8 cellular contexts compared by ENCODE assay signal in genomic region chr3:10011644-10012043, GRCh38. TPM values are rescaled to one million over a fixed set of nuclear protein-coding genes. Genes with fewer than 3 reads are reported as not detected.
DNase-seq lines count a peak whose midpoint lies in the region; ATAC-seq and TF ChIP-seq lines count a peak whose summit lies in the region.

No MANE protein-coding gene starts in this region.

- TF ChIP-seq EP300 in ovary (IDR thresholded peaks at IDR 0.05), result no peak

- intact Hi-C loops in CD8-positive, alpha-beta T cell (cut with DNase I, micrococcal nuclease), result loop anchor here (1.0 to 5.0 kb wide), 2 partner anchors 79 to 237 kb away; partner anchors contain the start of genes CRELD1 (in 1 of the 2) and TATDN2 (in 1 of the 2)
- intact Hi-C loops in PC-3 (cut with micrococcal nuclease), result loop anchor here (5.0 kb wide), 1 partner anchor 34 kb away; no protein-coding TSS in a partner anchor
- intact Hi-C loops in ovary (cut with DNase I), result loop anchor here in 1 of 4 donors (10.0 kb wide), 1 partner anchor 67 kb away; no protein-coding TSS in a partner anchor

- no peaks in the 10 kb centered on the region for H3K27me3 ChIP-seq in CD8-positive, alpha-beta T cell (ENCODE audit: insufficient read depth, low read length)
- H3K27me3 ChIP-seq in PC-3 (ENCODE audit: low read length) (no peaks in the 10 kb centered on the region), esophagus (ENCODE audit: control insufficient read depth in 1 of 2, insufficient read depth in 2 of 2, low read length in 2 of 2) (no peaks in the 10 kb centered on the region), ovary (no peaks in the 10 kb centered on the region)

- H4K20me1 ChIP-seq in PC-3 (ENCODE audit: low read length), result no peaks in the 10 kb centered on the region

- H3K9me3 Mint-ChIP-seq in CD8-positive, alpha-beta T cell, result no peaks in the 10 kb centered on the region

- H3K4me2 ChIP-seq in PC-3 (ENCODE audit: low read length), result peak overlapping the region; percentile 95

- BruUV-seq in PC-3 (replicated peaks; lab: Mats Ljungman, UMichigan), result no TSS peak

- H3K27ac Mint-ChIP-seq in CD8-positive, alpha-beta T cell, result no peak overlapping the region

- peaks cover 7% of the 10 kb centered on the region for H3K27me3 Mint-ChIP-seq in CD8-positive, alpha-beta T cell (ENCODE audit: low read depth)

- TF ChIP-seq POLR2A in ovary (IDR thresholded peaks at IDR 0.05), result no peak

- POLR2A ChIA-PET in CD8-positive, alpha-beta T cell (lab: Charles Lee), result interaction anchor here (0.6 kb wide), 1 partner anchor 1829 kb away, joined by 3 read pairs; no protein-coding TSS in a partner anchor
- POLR2A ChIA-PET in PC-3 (lab: Charles Lee; ENCODE audit: unreplicated experiment), result interaction anchor here (0.9 kb wide), 1 partner anchor 34 kb away, joined by 3 read pairs; no protein-coding TSS in a partner anchor

- no peaks in the 10 kb centered on the region for H3K79me2 ChIP-seq in PC-3 (ENCODE audit: low read length)

- H3K4me1 Mint-ChIP-seq in CD8-positive, alpha-beta T cell (ENCODE audit: low read depth), result peaks cover 18% of the 10 kb centered on the region

- no peak for TF ChIP-seq CTCF in CD8-positive, alpha-beta T cell (IDR thresholded peaks at IDR 0.05)
- TF ChIP-seq CTCF in PC-3 (conservative IDR thresholded peaks at IDR 0.05; ENCODE audit: low read depth, low read length) (no peak), ovary (IDR thresholded peaks at IDR 0.05) (no peak)

- H3K9me2 ChIP-seq in PC-3 (replicated peaks; ENCODE audit: low read length), result no peaks in the 10 kb centered on the region

- DNase-seq in CD8-positive, alpha-beta T cell, result no peak
- no peak for DNase-seq in PC-3
- DNase-seq in ovary, result no peak
- DNase-seq in effector CD8-positive, alpha-beta T cell (lab: John Stamatoyannopoulos, UW), result no peak

- H3K4me3 ChIP-seq in CD8-positive, alpha-beta T cell (ENCODE audit: low read depth, low read length), result no peak overlapping the region
- H3K4me3 ChIP-seq in PC-3 (ENCODE audit: low read length) (peak overlapping the region; percentile 55), esophagus (ENCODE audit: low read depth in 1 of 2, low read length in 2 of 2) (peak overlapping the region in 1 of 2 donors; percentile 66), ovary (peak overlapping the region; percentile 44)

- no peak overlapping the region for H3K27ac ChIP-seq in CD8-positive, alpha-beta T cell (ENCODE audit: low read depth, low read length)
- no peak overlapping the region for H3K27ac ChIP-seq in PC-3 (ENCODE audit: low read length)
- H3K27ac ChIP-seq in esophagus (ENCODE audit: low read depth in 2 of 2, low read length in 1 of 2), result peak overlapping the region; percentile 42 to 62
- H3K27ac ChIP-seq in ovary, result no peak overlapping the region

- no peaks in the 10 kb centered on the region for H3K9me3 ChIP-seq in CD8-positive, alpha-beta T cell (ENCODE audit: low read length)
- H3K9me3 ChIP-seq in PC-3 (ENCODE audit: low read length) (no peaks in the 10 kb centered on the region), esophagus (ENCODE audit: control insufficient read depth in 2 of 2, insufficient read depth in 1 of 2, low read depth in 1 of 2, low read length in 1 of 2) (no peaks in the 10 kb centered on the region), ovary (no peaks in the 10 kb centered on the region)

- H3K4me3 Mint-ChIP-seq in CD8-positive, alpha-beta T cell, result peak overlapping the region; percentile 66

- CTCF ChIA-PET in CD8-positive, alpha-beta T cell (lab: Charles Lee), result interaction anchor here (0.6 to 1.2 kb wide), 2 partner anchors 79 to 111 kb away, joined by 3 read pairs; no protein-coding TSS in a partner anchor
- CTCF ChIA-PET in PC-3 (lab: Charles Lee), result interaction anchor here (1.0 to 1.1 kb wide), 2 partner anchors 65 to 79 kb away, joined by 3 to 4 read pairs; no protein-coding TSS in a partner anchor

- 33 to 38% methylated on average over 8 of the region's 8 CpGs for WGBS in esophagus, 2 donors
- 29 to 46% (median 32%) methylated on average over 6 to 8 of the region's 8 CpGs for WGBS in ovary, 3 donors

- H3K9ac ChIP-seq in PC-3 (ENCODE audit: low read length), result peak overlapping the region; percentile 13; the same call in 1 of the 2 replicates

- H3K36me3 Mint-ChIP-seq in CD8-positive, alpha-beta T cell, result peaks cover 3% of the 10 kb centered on the region

- H3K4me1 ChIP-seq in CD8-positive, alpha-beta T cell (ENCODE audit: insufficient read depth, low read length), result peaks cover 17% of the 10 kb centered on the region
- H3K4me1 ChIP-seq in PC-3 (ENCODE audit: insufficient read depth, low read length) (peaks cover 32% of the 10 kb centered on the region), esophagus (ENCODE audit: control insufficient read depth in 2 of 2, insufficient read depth in 2 of 2, low read length in 1 of 2) (peaks cover 9 to 12% of the 10 kb centered on the region in 2 donors), ovary (ENCODE audit: insufficient read depth) (peaks cover 14% of the 10 kb centered on the region)

- ATAC-seq in CD8-positive, alpha-beta T cell, result no peak
- ATAC-seq in PC-3 (peak; percentile 1; the same call in 1 of the 2 replicates), HG02763 (IDR thresholded peaks at IDR 0.05; ENCODE audit: unreplicated experiment) (no peak), HG02973 (IDR thresholded peaks at IDR 0.05; ENCODE audit: unreplicated experiment) (no peak), HG03520 (IDR thresholded peaks at IDR 0.05; ENCODE audit: unreplicated experiment) (no peak)

- H3K36me3 ChIP-seq in CD8-positive, alpha-beta T cell (ENCODE audit: insufficient read depth, low read length), result no peaks in the 10 kb centered on the region
- H3K36me3 ChIP-seq in PC-3 (ENCODE audit: low read depth, low read length) (no peaks in the 10 kb centered on the region), esophagus (ENCODE audit: control insufficient read depth in 2 of 2, insufficient read depth in 2 of 2, low read length in 1 of 2) (no peaks in the 10 kb centered on the region), ovary (no peaks in the 10 kb centered on the region)

- H2AFZ ChIP-seq in PC-3 (ENCODE audit: low read length), result peak overlapping the region; percentile 70

- H3F3A ChIP-seq in PC-3 (ENCODE audit: low read length, unreplicated experiment), result no peaks in the 10 kb centered on the region

RNA-seq across cellular contexts. Expression of gene FANCD2, which starts 14.6 kb away (rescaled TPM):
- total RNA-seq in CD8-positive, alpha-beta T cell, result 10 to 100 TPM; 15.8 to 17.7 TPM
- 58.7 and 67.9 TPM in 2 replicates for total RNA-seq in PC-3 (2014; rRNA removed)
- 1 to 10 TPM; 5.1 to 6.5 TPM for polyA plus RNA-seq in esophagus
- 1 to 10 TPM; 2.0 to 4.1 (median 3.4) TPM for total RNA-seq in ovary
- polyA plus RNA-seq in ovary, result 1 to 10 TPM; 2.4 to 4.3 TPM

RNA-seq across cellular contexts. Expression of gene EMC3, which starts 25.0 kb away (rescaled TPM):
- 10 to 100 TPM; 56.5 to 57.7 TPM for total RNA-seq in CD8-positive, alpha-beta T cell
- total RNA-seq in PC-3 (2014; rRNA removed), result 55.8 and 77.1 TPM in 2 replicates
- 100 to 1,000 TPM in 1 of 2 donors, 10 to 100 TPM in 1; 44.7 to 100 TPM for polyA plus RNA-seq in esophagus
- 10 to 100 TPM; 21.3 to 45.2 (median 28.4) TPM for total RNA-seq in ovary
- 100 to 1,000 TPM in 1 of 2 donors, 10 to 100 TPM in 1; 46.0 to 108 TPM for polyA plus RNA-seq in ovary

RNA-seq across cellular contexts. Expression of gene PRRT3, which starts 59.4 kb away (rescaled TPM):
- total RNA-seq in CD8-positive, alpha-beta T cell, result 1 to 10 TPM; 6.4 to 6.9 TPM
- total RNA-seq in PC-3 (2014; rRNA removed) (4.4 and 5.0 TPM in 2 replicates), ovary (1 to 10 TPM; 1.4 to 6.0 (median 2.6) TPM)
- polyA plus RNA-seq in esophagus (1 to 10 TPM; 1.0 to 2.0 TPM), ovary (1 to 10 TPM; 1.0 TPM)

Comparison
In these comparisons a context has a peak if more than half of its experiments do, and no peak if none do; other contexts are left out.
1. H3K27ac ChIP-seq: peak in esophagus (2 of 2); none in CD8-positive, alpha-beta T cell (single experiment), PC-3 (single experiment) and ovary (0 of 2).